22 cellular contexts compared by ENCODE assay signal in genomic region chr1:201636581-201636980, GRCh38.
DNase-seq lines count a peak whose midpoint lies in the region; ATAC-seq lines count a peak whose summit lies in the region.
"Had no signal": no experiment of that assay in that cellular context is flagged by ENCODE, and none has a peak within 500 bp of the region (broad histone marks: within the 10 kb centered on the region; RNA-seq: fewer than 3 reads in every experiment).

No MANE protein-coding gene starts in this region.

- H2BK5ac ChIP-seq in mesendoderm (ENCODE audit: low read length) = no peak overlapping the region

- no peak overlapping the region for H3K4me3 Mint-ChIP-seq in stimulated activated memory B cell treated with anti-CD40 and anti-IgM and Interleukin-4, amounts not matched to agents 10 μg/mL and 1 μg/mL and 100 μg/mL, for 72 hours
- H3K4me3 Mint-ChIP-seq: activated T-helper 17 cell treated with anti-CD3 and anti-CD28 coated beads, Interleukin-2, amount 50 U/mL, for 72 hours; CD8-positive, alpha-beta T cell had no signal

- H3K27ac ChIP-seq in SJCRH30 (no peak overlapping the region), mesendoderm (ENCODE audit: low read depth, low read length) (no peak overlapping the region)
- H3K27ac ChIP-seq: ascending aorta, left lung, RWPE1, skin epidermis had no signal

- no peak overlapping the region for H3K9ac ChIP-seq in mesendoderm (ENCODE audit: low read length)

- H3K36me3 ChIP-seq in SJCRH30 (peaks cover 2% of the 10 kb centered on the region; the same call in 1 of the 2 replicates), mesendoderm (ENCODE audit: control insufficient read depth, insufficient read depth, low read length) (no peaks in the 10 kb centered on the region)
- H3K36me3 ChIP-seq: left lung had no signal

- H3K56ac ChIP-seq in mesendoderm (ENCODE audit: low read length) = no peak overlapping the region

- H3K79me1 ChIP-seq in mesendoderm (ENCODE audit: low read length) = no peaks in the 10 kb centered on the region

- H3K9me3 Mint-ChIP-seq in stimulated activated memory B cell treated with anti-CD40 and anti-IgM and Interleukin-4, amounts not matched to agents 10 μg/mL and 1 μg/mL and 100 μg/mL, for 72 hours = no peaks in the 10 kb centered on the region
- H3K9me3 Mint-ChIP-seq: activated T-helper 17 cell treated with anti-CD3 and anti-CD28 coated beads, Interleukin-2, amount 50 U/mL, for 72 hours; CD8-positive, alpha-beta T cell had no signal

- H4K8ac ChIP-seq in mesendoderm (ENCODE audit: low read depth, low read length) = no peak overlapping the region

- H3K9me3 ChIP-seq in SJCRH30 (replicated peaks) = no peaks in the 10 kb centered on the region
- H3K9me3 ChIP-seq: ascending aorta, heart right ventricle, left lung had no signal

- no peak overlapping the region for H3K4ac ChIP-seq in mesendoderm (ENCODE audit: low read depth, low read length)

- no peak overlapping the region for H2AK5ac ChIP-seq in mesendoderm (ENCODE audit: low read length)

- no peak overlapping the region for H3K23ac ChIP-seq in mesendoderm (ENCODE audit: low read length)

- H3K4me1 Mint-ChIP-seq in stimulated activated memory B cell treated with anti-CD40 and anti-IgM and Interleukin-4, amounts not matched to agents 10 μg/mL and 1 μg/mL and 100 μg/mL, for 72 hours = no peaks in the 10 kb centered on the region
- H3K4me1 Mint-ChIP-seq: activated T-helper 17 cell treated with anti-CD3 and anti-CD28 coated beads, Interleukin-2, amount 50 U/mL, for 72 hours had no signal

- no peak overlapping the region for H4K5ac ChIP-seq in mesendoderm (ENCODE audit: low read length)

- no peaks in the 10 kb centered on the region for H3K36me3 Mint-ChIP-seq in stimulated activated memory B cell treated with anti-CD40 and anti-IgM and Interleukin-4, amounts not matched to agents 10 μg/mL and 1 μg/mL and 100 μg/mL, for 72 hours
- H3K36me3 Mint-ChIP-seq: CD8-positive, alpha-beta T cell had no signal

- no peaks in the 10 kb centered on the region for H3K27me3 Mint-ChIP-seq in stimulated activated memory B cell treated with anti-CD40 and anti-IgM and Interleukin-4, amounts not matched to agents 10 μg/mL and 1 μg/mL and 100 μg/mL, for 72 hours
- H3K27me3 Mint-ChIP-seq: activated T-helper 17 cell treated with anti-CD3 and anti-CD28 coated beads, Interleukin-2, amount 50 U/mL, for 72 hours had no signal

- H3K27me3 ChIP-seq in SJCRH30 (no peaks in the 10 kb centered on the region), mesendoderm (ENCODE audit: insufficient read depth, low read length, poor library complexity) (no peaks in the 10 kb centered on the region)
- H3K27me3 ChIP-seq: ascending aorta, heart right ventricle, left lung had no signal

- no peaks in the 10 kb centered on the region for H3K79me2 ChIP-seq in mesendoderm (ENCODE audit: control insufficient read depth, insufficient read depth, low read length)

- H3K18ac ChIP-seq in mesendoderm (ENCODE audit: low read length) = no peak overlapping the region

- no peak overlapping the region for H3K27ac Mint-ChIP-seq in stimulated activated memory B cell treated with anti-CD40 and anti-IgM and Interleukin-4, amounts not matched to agents 10 μg/mL and 1 μg/mL and 100 μg/mL, for 72 hours
- H3K27ac Mint-ChIP-seq: activated T-helper 17 cell treated with anti-CD3 and anti-CD28 coated beads, Interleukin-2, amount 50 U/mL, for 72 hours; CD8-positive, alpha-beta T cell had no signal

- no peak for ATAC-seq in GM21529 (IDR thresholded peaks at IDR 0.05; ENCODE audit: unreplicated experiment)
- no peak for ATAC-seq in stimulated activated memory B cell treated with anti-CD40 and anti-IgM and Interleukin-4, amounts not matched to agents 10 μg/mL and 1 μg/mL and 100 μg/mL, for 72 hours
- ATAC-seq: activated T-helper 17 cell treated with anti-CD3 and anti-CD28 coated beads, Interleukin-2, amount 50 U/mL, for 72 hours; CD8-positive, alpha-beta T cell; heart right ventricle; left lung had no signal

- H3K4me1 ChIP-seq in SJCRH30 (peaks cover 75% of the 10 kb centered on the region), mesendoderm (ENCODE audit: control insufficient read depth, low read depth, low read length) (peaks cover 7% of the 10 kb centered on the region)

- WGBS in mesendoderm (ENCODE audit: extremely low coverage, insufficient coverage, low lambda C conversion rate) = no CpG with 5 or more reads among the region's 3 CpGs

- no peak overlapping the region for H3K4me3 ChIP-seq in SJCRH30
- H3K4me3 ChIP-seq in mesendoderm (ENCODE audit: low read length) = no peak overlapping the region
- H3K4me3 ChIP-seq: ascending aorta, heart right ventricle, left lung, skin epidermis had no signal

- no peak overlapping the region for H3K4me2 ChIP-seq in mesendoderm (ENCODE audit: low read length)

- no peak overlapping the region for H2BK120ac ChIP-seq in mesendoderm (ENCODE audit: low read depth, low read length)

- DNase-seq in H4 (ENCODE audit: low spot score) (peak; percentile 48), SJCRH30 (peak; percentile 36 to 39), fibroblast of gingiva (ENCODE audit: low read depth) (peak; percentile 72), non-pigmented ciliary epithelial cell (ENCODE audit: low read depth) (peak; percentile 70), NCI-H526 treated with DMSO at 0.1 percent for 48 hours (lab: John Stamatoyannopoulos, UW) (no peak), mesendoderm (no peak)
- DNase-seq: activated CD4-positive, alpha-beta T cell treated with anti-CD3 and anti-CD28 coated beads, Interleukin-2, amount 50 U/mL, for 4 hours; CD8-positive, alpha-beta T cell; effector CD8-positive, alpha-beta T cell; GDM1; GOT3; heart right ventricle; left lung; NCI-H146; NCI-H510A treated with DMSO at 0.1 percent for 48 hours; T-helper 9 cell had no signal

- no peak overlapping the region for H2BK15ac ChIP-seq in mesendoderm (replicated peaks; ENCODE audit: low read depth)

Comparison
In these comparisons a context has a peak if more than half of its experiments do, and no peak if none do; other contexts are left out.
1. DNase-seq: peak in H4 (single experiment), SJCRH30 (2 of 2), fibroblast of gingiva (single experiment) and non-pigmented ciliary epithelial cell (single experiment); none in NCI-H526 treated with DMSO at 0.1 percent for 48 hours (single experiment) and mesendoderm (single experiment).